Comparison of ENCODE assay signal across 22 cellular contexts in the genomic region with DNA sequence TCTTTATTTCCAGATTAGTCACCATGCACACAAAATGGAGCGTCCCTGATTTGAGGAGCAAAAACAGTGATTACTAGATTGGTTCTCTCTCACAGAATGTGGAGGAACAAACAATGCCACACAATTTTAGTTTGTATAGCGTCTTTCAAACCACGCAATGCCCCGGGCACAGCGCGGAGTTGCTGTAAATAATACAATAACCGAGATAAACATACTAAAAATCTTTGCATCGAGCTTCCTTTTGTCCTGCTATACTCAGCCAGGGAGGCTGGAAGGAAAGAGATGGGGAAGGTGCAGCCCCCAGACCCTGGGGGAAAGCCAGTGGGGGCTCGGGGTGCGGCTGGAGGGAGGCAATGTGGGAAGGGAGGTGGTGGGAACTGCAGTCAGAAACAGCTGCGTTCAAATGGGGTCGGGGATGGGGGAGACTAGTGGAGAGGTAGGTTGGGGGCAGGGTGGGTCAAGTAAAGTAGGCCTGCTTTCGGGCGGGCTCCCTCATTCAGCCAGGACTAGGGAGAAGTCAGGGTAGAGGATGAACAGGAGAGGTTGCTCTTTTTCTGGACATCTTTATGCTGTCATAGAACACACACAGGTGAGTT.
"Had no signal": no experiment of that assay in that cellular context is flagged by ENCODE, and none has a peak within 500 bp of the region (broad histone marks: within the 10 kb centered on the region; RNA-seq: fewer than 3 reads in every experiment).

No MANE protein-coding gene starts in this region.

- DNase-seq: activated B cell treated with CpG ODN at 0.5 μM for 24 hours; activated CD4-positive, alpha-beta T cell treated with anti-CD3 and anti-CD28 coated beads for 48 hours; activated CD4-positive, alpha-beta T cell treated with anti-CD3 and anti-CD28 coated beads, Interleukin-2, amount 50 U/mL, for 1 hour; activated CD4-positive, alpha-beta T cell treated with anti-CD3 and anti-CD28 coated beads, Interleukin-2, amount 50 U/mL, for 48 hours; activated CD8-positive, alpha-beta memory T cell treated with anti-CD3 and anti-CD28 coated beads for 24 hours; activated CD8-positive, alpha-beta T cell treated with anti-CD3 and anti-CD28 coated beads for 36 hours; activated effector memory CD4-positive, alpha-beta T cell treated with Interleukin-2 at 50 U/mL for 16 hours; activated gamma-delta T cell treated with Interleukin-2 at 50 U/mL for 16 hours; activated naive CD4-positive, alpha-beta T cell treated with anti-CD3 and anti-CD28 coated beads, Interleukin-2, amount 50 U/mL, for 16 hours; activated naive CD4-positive, alpha-beta T cell treated with Interleukin-2 at 50 U/mL for 16 hours; activated T-cell treated with anti-CD3 and anti-CD28 coated beads, Interleukin-2, amount 50 U/mL, for 4 hours; amniotic stem cell; brain microvascular endothelial cell; dorsolateral prefrontal cortex; effector memory CD4-positive, alpha-beta T cell; foreskin keratinocyte; gastrocnemius medialis; T-helper 1 cell; T-helper 17 cell; T1000; WERI-Rb-1 had no signal

- H3K4me1 ChIP-seq: foreskin keratinocyte, gastrocnemius medialis had no signal

- H3K4me3 ChIP-seq: coronary artery, dorsolateral prefrontal cortex, gastrocnemius medialis had no signal

- H3K27ac ChIP-seq: brain microvascular endothelial cell, coronary artery, foreskin keratinocyte, gastrocnemius medialis, WERI-Rb-1 had no signal

- H3K36me3 ChIP-seq: brain microvascular endothelial cell, gastrocnemius medialis, WERI-Rb-1 had no signal

- H3K27me3 ChIP-seq: brain microvascular endothelial cell, dorsolateral prefrontal cortex, foreskin keratinocyte, gastrocnemius medialis had no signal

- H3K9me3 ChIP-seq: gastrocnemius medialis had no signal
